ENCODE assay signal across 17 cellular contexts in the genomic region with DNA sequence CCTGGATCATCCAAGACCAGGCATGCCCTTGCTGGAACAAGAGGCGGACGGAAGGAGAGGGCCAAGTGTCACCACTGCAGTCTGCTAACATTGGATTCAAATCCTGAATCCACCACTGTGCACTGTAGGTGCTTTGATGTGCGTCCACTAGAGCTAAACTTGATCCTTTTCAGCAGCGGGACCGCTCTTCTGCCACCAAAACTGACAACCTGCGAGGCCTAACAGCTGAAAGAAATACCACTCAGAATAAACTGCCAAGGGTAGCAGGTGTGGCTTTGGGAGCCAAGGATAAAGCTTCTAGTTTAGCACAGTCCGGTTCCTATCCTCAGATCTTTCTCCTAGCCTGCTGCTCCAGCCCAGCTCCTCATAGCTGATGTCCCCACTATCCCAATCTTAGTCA.
DNase-seq lines count a peak whose midpoint lies in the region; ATAC-seq, FAIRE-seq and TF ChIP-seq lines count a peak whose summit lies in the region.
"Had no signal": no experiment of that assay in that cellular context is flagged by ENCODE, and none has a peak within 500 bp of the region (broad histone marks: within the 10 kb centered on the region; RNA-seq: fewer than 3 reads in every experiment).

No MANE protein-coding gene starts in this region.

- H3K27ac Mint-ChIP-seq in activated T-helper 17 cell treated with anti-CD3 and anti-CD28 coated beads, Interleukin-2, amount 50 U/mL, for 72 hours, result peak overlapping the region; percentile 66

- peaks cover 45% of the 10 kb centered on the region for H3K4me1 Mint-ChIP-seq in activated T-helper 17 cell treated with anti-CD3 and anti-CD28 coated beads, Interleukin-2, amount 50 U/mL, for 72 hours

- H3K9me1 ChIP-seq in keratinocyte (ENCODE audit: control insufficient read depth, extremely low read depth, insufficient read depth, low read length), result peaks cover 2% of the 10 kb centered on the region

- H3K4me2 ChIP-seq in keratinocyte (ENCODE audit: control insufficient read depth, extremely low read depth, insufficient read depth, low read depth, low read length), result peak overlapping the region; percentile 86

- H3K79me2 ChIP-seq in keratinocyte (ENCODE audit: control insufficient read depth, insufficient read depth, low read length), result no peaks in the 10 kb centered on the region

- H3K9me3 Mint-ChIP-seq in activated T-helper 17 cell treated with anti-CD3 and anti-CD28 coated beads, Interleukin-2, amount 50 U/mL, for 72 hours, result no peaks in the 10 kb centered on the region

- intact Hi-C loops in Right ventricle myocardium inferior (cut with DNase I) (no loop called here), left ventricle myocardium superior (cut with micrococcal nuclease) (no loop called here)

- no peaks in the 10 kb centered on the region for H3K27me3 ChIP-seq in keratinocyte (ENCODE audit: control insufficient read depth, extremely low read depth, insufficient read depth, low read length)

- H3K27ac ChIP-seq in keratinocyte (ENCODE audit: control insufficient read depth, insufficient read depth, low read length), result no peak overlapping the region

- H3K36me3 ChIP-seq in keratinocyte (ENCODE audit: control insufficient read depth in 2 of 2, extremely low read depth in 1 of 2, insufficient read depth in 2 of 2, low read length in 2 of 2), result peaks cover 4 to 8% of the 10 kb centered on the region in 2 experiments

- no peaks in the 10 kb centered on the region for H3K9me3 ChIP-seq in keratinocyte (ENCODE audit: control insufficient read depth, low read depth, low read length)

- H2AFZ ChIP-seq in keratinocyte (ENCODE audit: control insufficient read depth, low read length), result no peak overlapping the region

- no peak overlapping the region for H3K9ac ChIP-seq in keratinocyte (ENCODE audit: control insufficient read depth, extremely low read depth, insufficient read depth, low read length)

- H3K27me3 Mint-ChIP-seq in activated T-helper 17 cell treated with anti-CD3 and anti-CD28 coated beads, Interleukin-2, amount 50 U/mL, for 72 hours, result no peaks in the 10 kb centered on the region

- dilution Hi-C loops in keratinocyte (cut with MboI; ENCODE audit: extremely low pct_ligation_motif_present, low sequenced_read_pairs), result no loop called here

- peak overlapping the region; percentile 68 for H3K4me3 Mint-ChIP-seq in activated T-helper 17 cell treated with anti-CD3 and anti-CD28 coated beads, Interleukin-2, amount 50 U/mL, for 72 hours

- H3K4me3 ChIP-seq in keratinocyte (ENCODE audit: control insufficient read depth in 2 of 3, extremely low read depth in 1 of 3, insufficient read depth in 2 of 3, low read depth in 1 of 3, low read length in 3 of 3), result no peak overlapping the region

- no peak for FAIRE-seq in keratinocyte (lab: Jason Lieb, UNC)
- FAIRE-seq: H1 had no signal

- TF ChIP-seq CTCF in keratinocyte (optimal IDR thresholded peaks at IDR 0.05 in 1 of 3, IDR thresholded peaks at IDR 0.05 in 1 of 3, conservative IDR thresholded peaks at IDR 0.05 in 1 of 3; ENCODE audit: extremely low read depth in 1 of 3, insufficient read depth in 2 of 3, low read length in 3 of 3), result no peak

- peaks cover 24% of the 10 kb centered on the region for H3K4me1 ChIP-seq in keratinocyte (ENCODE audit: control insufficient read depth, extremely low read depth, insufficient read depth, low read length)

- H4K20me1 ChIP-seq in keratinocyte (ENCODE audit: control insufficient read depth, extremely low read depth, insufficient read depth, low read length), result no peaks in the 10 kb centered on the region

- DNase-seq in Right ventricle myocardium inferior (ENCODE audit: missing footprints), result no peak
- DNase-seq in left ventricle myocardium superior, result no peak
- no peak for DNase-seq in keratinocyte (ENCODE audit: low read depth, low spot score)
- no peak for DNase-seq in hippocampal formation (lab: John Stamatoyannopoulos, UW)
- DNase-seq: ACHN, C1 segment of cervical spinal cord, DMS79 treated with DMSO at 0.1 percent for 48 hours, KBM-7, NCI-H1105, NCI-H2081, NCI-H446 treated with DMSO at 0.1 percent for 48 hours, Right ventricle myocardium superior had no signal

- peak; percentile 28 for ATAC-seq in Right ventricle myocardium inferior
- ATAC-seq in left ventricle myocardium superior, result no peak
- ATAC-seq in activated T-helper 17 cell treated with anti-CD3 and anti-CD28 coated beads, Interleukin-2, amount 50 U/mL, for 72 hours (replicated peaks), result no peak
- no peak for ATAC-seq in GM21576 (IDR thresholded peaks at IDR 0.05; ENCODE audit: unreplicated experiment)
- ATAC-seq in HG03571 (IDR thresholded peaks at IDR 0.05; ENCODE audit: unreplicated experiment), result no peak
- ATAC-seq: Panc1 had no signal

- peaks cover 84% of the 10 kb centered on the region for H3K36me3 Mint-ChIP-seq in activated T-helper 17 cell treated with anti-CD3 and anti-CD28 coated beads, Interleukin-2, amount 50 U/mL, for 72 hours (ENCODE audit: low read depth)
